In the genomic region with DNA sequence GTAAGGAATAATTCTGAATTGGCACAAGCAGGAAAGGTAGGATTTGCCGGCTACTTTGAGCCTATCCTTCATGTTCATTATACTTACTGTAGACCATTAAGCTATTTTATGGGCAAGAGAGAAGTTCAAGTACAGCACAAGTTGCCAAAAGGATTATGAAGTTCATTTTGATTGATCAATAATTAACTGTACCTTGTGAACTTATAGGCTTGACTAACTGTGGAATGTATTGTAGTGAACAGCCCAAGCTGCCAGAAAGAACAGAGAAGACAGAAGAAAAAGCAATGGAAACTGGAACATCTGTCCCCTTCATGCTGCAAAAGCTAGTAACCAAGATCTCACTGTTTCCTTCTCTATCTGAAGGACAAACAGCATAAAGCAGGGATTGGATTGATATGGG, we compare ENCODE assay signal across 18 cellular contexts.
DNase-seq lines count a peak whose midpoint lies in the region; ATAC-seq and TF ChIP-seq lines count a peak whose summit lies in the region.
"Had no signal": no experiment of that assay in that cellular context is flagged by ENCODE, and none has a peak within 500 bp of the region (broad histone marks: within the 10 kb centered on the region; RNA-seq: fewer than 3 reads in every experiment).

No MANE protein-coding gene starts in this region.

- no peak overlapping the region for H3K4me2 ChIP-seq in smooth muscle cell
- H3K4me2 ChIP-seq: A549, GM23338 had no signal

- peak; percentile 4 for DNase-seq in Caki2 (ENCODE audit: low read depth)
- peak; percentile 21 for DNase-seq in kidney epithelial cell (ENCODE audit: low read depth)
- peak; percentile 49 for DNase-seq in left kidney (ENCODE audit: low read depth, low spot score)
- DNase-seq in smooth muscle cell (lab: John Stamatoyannopoulos, UW; ENCODE audit: unreplicated experiment) = no peak
- no peak for DNase-seq in lower leg skin (ENCODE audit: low spot score in 2 of 2)
- DNase-seq: 8988T; C1 segment of cervical spinal cord; CD4-positive, alpha-beta memory T cell; COR-L47; DMS153; DND-41; H9; HFFc6 had no signal

- ATAC-seq in GM19324 (IDR thresholded peaks at IDR 0.05; ENCODE audit: low FRiP score, unreplicated experiment) (no peak), GM18502 (IDR thresholded peaks at IDR 0.05; ENCODE audit: poor library complexity, unreplicated experiment) (no peak)
- ATAC-seq: A549, GM23338, HCT116 had no signal

- H2AFZ ChIP-seq in smooth muscle cell (ENCODE audit: low read depth) = peak overlapping the region; percentile 16
- H2AFZ ChIP-seq: GM23338 had no signal

- H3F3A ChIP-seq in smooth muscle cell (ENCODE audit: low read depth) = no peaks in the 10 kb centered on the region

- H4K20me1 ChIP-seq in smooth muscle cell (ENCODE audit: low read depth) = no peaks in the 10 kb centered on the region

- in situ Hi-C loops in Caki2 (cut with HindIII; ENCODE audit: low pct_unique_long_range_greater_than_20kb, low sequenced_read_pairs) = no loop called here

- intact Hi-C loops in lower leg skin (cut with DNase I; ENCODE audit: low total_unique reads) = no loop called here

- H3K27me3 ChIP-seq in kidney epithelial cell (ENCODE audit: control insufficient read depth, insufficient read depth, low read length) (no peaks in the 10 kb centered on the region), smooth muscle cell (ENCODE audit: low read depth) (no peaks in the 10 kb centered on the region)

- H3K4me1 ChIP-seq in smooth muscle cell (ENCODE audit: low read depth) = no peaks in the 10 kb centered on the region
- H3K4me1 ChIP-seq: A549 had no signal

- H3K79me2 ChIP-seq in smooth muscle cell (ENCODE audit: low read depth) = no peaks in the 10 kb centered on the region

- H3K9ac ChIP-seq in smooth muscle cell (ENCODE audit: low read depth) = no peak overlapping the region

- no peak overlapping the region for H3K4me3 ChIP-seq in kidney epithelial cell (ENCODE audit: low read depth, low read length)
- no peak overlapping the region for H3K4me3 ChIP-seq in smooth muscle cell
- H3K4me3 ChIP-seq in lower leg skin (ENCODE audit: low read depth, poor library complexity, severe bottlenecking) = no peak overlapping the region
- H3K4me3 ChIP-seq: A549, GM23338 had no signal

- TF ChIP-seq CTCF in kidney epithelial cell (IDR thresholded peaks at IDR 0.05; ENCODE audit: insufficient read depth, low read length, poor library complexity, severe bottlenecking) (no peak), smooth muscle cell (IDR thresholded peaks at IDR 0.05; ENCODE audit: borderline replicate concordance, insufficient read depth, poor library complexity, severe bottlenecking) (no peak), lower leg skin (IDR thresholded peaks at IDR 0.05) (no peak)

- H3K9me3 ChIP-seq in smooth muscle cell (replicated peaks; ENCODE audit: low read depth) = no peaks in the 10 kb centered on the region
- H3K9me3 ChIP-seq: A549 had no signal

- WGBS in smooth muscle cell (ENCODE audit: low lambda C conversion rate) = 96% methylated on average over 1 of the region's 1 CpG
- 88 to 94% methylated on average over 1 of the region's 1 CpG for WGBS in lower leg skin, 2 donors

- H3K36me3 ChIP-seq in kidney epithelial cell (ENCODE audit: control insufficient read depth, insufficient read depth, low read length) (no peaks in the 10 kb centered on the region), smooth muscle cell (ENCODE audit: low read depth) (no peaks in the 10 kb centered on the region)

- no peak overlapping the region for H3K27ac ChIP-seq in smooth muscle cell (ENCODE audit: low read depth)
- H3K27ac ChIP-seq: A549 had no signal

- TF ChIP-seq POLR2A in lower leg skin (IDR thresholded peaks at IDR 0.05) = no peak

Comparison
In these comparisons a context has a peak if more than half of its experiments do, and no peak if none do; other contexts are left out.
1. DNase-seq: peak in Caki2 (single experiment), kidney epithelial cell (single experiment) and left kidney (single experiment); none in smooth muscle cell (single experiment) and lower leg skin (0 of 2).